ENCODE assay signal across 21 cellular contexts in genomic region chr10:29882766-29883165, GRCh38.
DNase-seq lines count a peak whose midpoint lies in the region; TF ChIP-seq lines count a peak whose summit lies in the region.
"Had no signal": no experiment of that assay in that cellular context is flagged by ENCODE, and none has a peak within 500 bp of the region (broad histone marks: within the 10 kb centered on the region; RNA-seq: fewer than 3 reads in every experiment).

No MANE protein-coding gene starts in this region.

- no TSS peak for BruUV-seq in PC-9 (replicated peaks; lab: Mats Ljungman, UMichigan)

- peak overlapping the region; percentile 34 for H3K4me2 ChIP-seq in BLaER1
- H3K4me2 ChIP-seq in PC-9 = no peak overlapping the region

- DNase-seq in coronary artery (ENCODE audit: low spot score) (no peak), thyroid gland (peak; percentile 26 to 37), HuH-7.5 (ENCODE audit: low spot score) (no peak), PC-9 (no peak), NCI-H128 (lab: John Stamatoyannopoulos, UW; ENCODE audit: unreplicated experiment) (no peak), GM13976 (ENCODE audit: low spot score) (no peak)
- DNase-seq: CD4-positive, alpha-beta T cell; DMS53; NCI-H1048; NCI-H1417 treated with DMSO at 0.1 percent for 48 hours; NCI-H1694 treated with DMSO at 0.1 percent for 48 hours; NCI-H2081; NCI-H2171; NCI-H226; NCI-H510A; NCI-H69; Peyer's patch; SJCRH30 had no signal

- H2AFZ ChIP-seq in PC-9 = no peak overlapping the region

- H3K27ac ChIP-seq in BLaER1 = peak overlapping the region; percentile 7; the same call in 1 of the 2 replicates
- peak overlapping the region; percentile 28 to 53 for H3K27ac ChIP-seq in coronary artery
- peak overlapping the region; percentile 10 for H3K27ac ChIP-seq in mesodermal cell (ENCODE audit: low read depth, low read length, severe bottlenecking)
- peak overlapping the region; percentile 6 to 29 (median 20) for H3K27ac ChIP-seq in thyroid gland
- no peak overlapping the region for H3K27ac ChIP-seq in PC-9
- H3K27ac ChIP-seq: Peyer's patch, SJCRH30 had no signal

- CTCF ChIA-PET in PC-9 (lab: Charles Lee) = no interaction called here

- H3K4me1 ChIP-seq in BLaER1 (peaks cover 26% of the 10 kb centered on the region), mesodermal cell (ENCODE audit: control insufficient read depth, insufficient read depth, low read length, poor library complexity, severe bottlenecking) (peaks cover 8% of the 10 kb centered on the region), thyroid gland (peaks cover 21 to 22% of the 10 kb centered on the region in 2 donors), PC-9 (replicated peaks; ENCODE audit: insufficient read depth) (no peaks in the 10 kb centered on the region)
- H3K4me1 ChIP-seq: Peyer's patch, SJCRH30 had no signal

- H3K4me3 ChIP-seq in BLaER1 (no peak overlapping the region), coronary artery (no peak overlapping the region), mesodermal cell (ENCODE audit: extremely low read depth, insufficient read depth, low read length, poor library complexity, severe bottlenecking) (no peak overlapping the region), thyroid gland (replicated peaks in 1 of 3) (no peak overlapping the region), PC-9 (no peak overlapping the region)
- H3K4me3 ChIP-seq: BLaER1 treated with 17β-estradiol and CSF1 and Interleukin-3, amounts not matched to agents 10 nM and 100 nM; Peyer's patch; SJCRH30 had no signal

- no peak overlapping the region for H3K9ac ChIP-seq in BLaER1
- H3K9ac ChIP-seq: BLaER1 treated with 17β-estradiol and CSF1 and Interleukin-3, amounts not matched to agents 10 nM and 100 nM had no signal

- H3K36me3 ChIP-seq in BLaER1 = no peaks in the 10 kb centered on the region
- no peaks in the 10 kb centered on the region for H3K36me3 ChIP-seq in mesodermal cell (ENCODE audit: control insufficient read depth, insufficient read depth, low read length)
- H3K36me3 ChIP-seq in thyroid gland = no peaks in the 10 kb centered on the region
- no peaks in the 10 kb centered on the region for H3K36me3 ChIP-seq in PC-9 (ENCODE audit: low read depth)
- H3K36me3 ChIP-seq: BLaER1 treated with 17β-estradiol and CSF1 and Interleukin-3, amounts not matched to agents 10 nM and 100 nM; Peyer's patch; SJCRH30 had no signal

- in situ Hi-C loops in GM13976 (cut with MboI; ENCODE audit: low sequenced_read_pairs, unreplicated experiment) = no loop called here

- intact Hi-C loops in thyroid gland (cut with DNase I) (no loop called here), PC-9 (cut with micrococcal nuclease; ENCODE audit: unreplicated experiment) (no loop called here)

- no peaks in the 10 kb centered on the region for H3F3A ChIP-seq in PC-9 (ENCODE audit: insufficient read depth, low read depth)

- POLR2A ChIA-PET in PC-9 (lab: Charles Lee; ENCODE audit: unreplicated experiment) = no interaction called here

- no peaks in the 10 kb centered on the region for H3K79me2 ChIP-seq in PC-9 (ENCODE audit: low read depth)

- H3K9me2 ChIP-seq in PC-9 (ENCODE audit: insufficient read depth) = no peaks in the 10 kb centered on the region

- TF ChIP-seq POLR2A in thyroid gland (IDR thresholded peaks at IDR 0.05) = no peak

- 95 to 100% methylated on average over 4 to 6 of the region's 7 CpGs for WGBS in mesodermal cell (ENCODE audit: insufficient coverage in 2 of 2), 2 experiments
- 67 to 71% methylated on average over 6 to 7 of the region's 7 CpGs for WGBS in thyroid gland, 2 donors

- no peak for TF ChIP-seq CTCF in coronary artery (IDR thresholded peaks at IDR 0.05)
- TF ChIP-seq CTCF in thyroid gland (IDR thresholded peaks at IDR 0.05) = no peak
- no peak for TF ChIP-seq CTCF in PC-9 (conservative IDR thresholded peaks at IDR 0.05)
- no peak for TF ChIP-seq CTCF in GM13976 (IDR thresholded peaks at IDR 0.05; ENCODE audit: borderline replicate concordance, control extremely low read depth, extremely low read depth, insufficient read depth, missing control alignments)

- H3K27me3 ChIP-seq in BLaER1 = no peaks in the 10 kb centered on the region
- H3K27me3 ChIP-seq in thyroid gland = no peaks in the 10 kb centered on the region
- no peaks in the 10 kb centered on the region for H3K27me3 ChIP-seq in PC-9 (ENCODE audit: insufficient read depth, low read depth)
- H3K27me3 ChIP-seq: BLaER1 treated with 17β-estradiol and CSF1 and Interleukin-3, amounts not matched to agents 10 nM and 100 nM; Peyer's patch; SJCRH30 had no signal

- no peaks in the 10 kb centered on the region for H3K9me3 ChIP-seq in BLaER1
- H3K9me3 ChIP-seq in mesodermal cell (ENCODE audit: control insufficient read depth, low read length) = no peaks in the 10 kb centered on the region
- H3K9me3 ChIP-seq in thyroid gland = no peaks in the 10 kb centered on the region
- H3K9me3 ChIP-seq in PC-9 (ENCODE audit: insufficient read depth, low read depth) = no peaks in the 10 kb centered on the region
- H3K9me3 ChIP-seq: BLaER1 treated with 17β-estradiol and CSF1 and Interleukin-3, amounts not matched to agents 10 nM and 100 nM; Peyer's patch; SJCRH30 had no signal

- H4K20me1 ChIP-seq in BLaER1 = no peaks in the 10 kb centered on the region
- no peaks in the 10 kb centered on the region for H4K20me1 ChIP-seq in PC-9 (ENCODE audit: insufficient read depth)
- H4K20me1 ChIP-seq: BLaER1 treated with 17β-estradiol and CSF1 and Interleukin-3, amounts not matched to agents 10 nM and 100 nM had no signal

Comparison
In these comparisons a context has a peak if more than half of its experiments do, and no peak if none do; other contexts are left out.
1. DNase-seq: peak in thyroid gland (2 of 2); none in coronary artery (single experiment), HuH-7.5 (single experiment), PC-9 (0 of 2), NCI-H128 (single experiment) and GM13976 (single experiment).